In genomic region chr3:42729404-42730145, GRCh38 we compare ENCODE assay signal across 28 cellular contexts. TPM values are rescaled to one million over a fixed set of nuclear protein-coding genes. Genes with fewer than 3 reads are reported as not detected.
DNase-seq lines count a peak whose midpoint lies in the region; ATAC-seq and TF ChIP-seq lines count a peak whose summit lies in the region.
"Had no signal": no experiment of that assay in that cellular context is flagged by ENCODE, and none has a peak within 500 bp of the region (broad histone marks: within the 10 kb centered on the region; RNA-seq: fewer than 3 reads in every experiment).

No MANE protein-coding gene starts in this region.

- H3K4me3 ChIP-seq in parathyroid adenoma (ENCODE audit: low read depth, low read length) (no peak overlapping the region), upper lobe of right lung (no peak overlapping the region)
- H3K4me3 ChIP-seq: esophagus muscularis mucosa, pancreas, skin epidermis had no signal

- ATAC-seq in Right ventricle myocardium superior (ENCODE audit: poor library complexity) (peak; percentile 91), upper lobe of right lung (no peak)
- ATAC-seq: activated CD4-positive, alpha-beta T cell treated with anti-CD3 and anti-CD28 coated beads for 36 hours; left colon; PC-3; stimulated activated effector memory CD8-positive, alpha-beta T cell treated with anti-CD3 and anti-CD28 coated beads, Interleukin-12 subunit alpha, Interleukin-12 subunit beta, amount 100 ng/mL, for 72 hours had no signal

- H3K27ac Mint-ChIP-seq in activated T-helper 2 cell treated with anti-CD3 and anti-CD28 coated beads, Interferon-gamma antibody, Interleukin-2, Interleukin-4, amounts not matched to agents 10 μg/mL and 5 μg/mL and 100 μg/mL, durations not matched to agents 14 hours and 24 hours and 36 hours = no peak overlapping the region
- H3K27ac Mint-ChIP-seq in T-helper 2 cell treated with Interferon-gamma antibody and Interleukin-4, amounts not matched to agents 5 μg/mL and 100 μg/mL, for 36 hours = no peak overlapping the region
- H3K27ac Mint-ChIP-seq: activated CD4-positive, alpha-beta T cell treated with anti-CD3 and anti-CD28 coated beads for 36 hours; activated naive CD8-positive, alpha-beta T cell; mesothelial cell of epicardium; nephron; stimulated activated effector memory CD8-positive, alpha-beta T cell treated with anti-CD3 and anti-CD28 coated beads, Interleukin-12 subunit alpha, Interleukin-12 subunit beta, amount 100 ng/mL, for 72 hours had no signal

- peak overlapping the region; percentile 78 for H3K27ac ChIP-seq in parathyroid adenoma
- H3K27ac ChIP-seq in upper lobe of right lung = no peak overlapping the region
- H3K27ac ChIP-seq: esophagus muscularis mucosa, pancreas had no signal

- H3K4me2 ChIP-seq in parathyroid adenoma (ENCODE audit: low read length) = peak overlapping the region; percentile 26

- H3K4me1 Mint-ChIP-seq in activated T-helper 2 cell treated with anti-CD3 and anti-CD28 coated beads, Interferon-gamma antibody, Interleukin-2, Interleukin-4, amounts not matched to agents 10 μg/mL and 5 μg/mL and 100 μg/mL, durations not matched to agents 14 hours and 24 hours and 36 hours (ENCODE audit: low read depth) = no peaks in the 10 kb centered on the region
- H3K4me1 Mint-ChIP-seq in T-helper 2 cell treated with Interferon-gamma antibody and Interleukin-4, amounts not matched to agents 5 μg/mL and 100 μg/mL, for 36 hours (ENCODE audit: low read depth) = no peaks in the 10 kb centered on the region
- H3K4me1 Mint-ChIP-seq: activated CD4-positive, alpha-beta T cell treated with anti-CD3 and anti-CD28 coated beads for 36 hours; mesothelial cell of epicardium; stimulated activated effector memory CD8-positive, alpha-beta T cell treated with anti-CD3 and anti-CD28 coated beads, Interleukin-12 subunit alpha, Interleukin-12 subunit beta, amount 100 ng/mL, for 72 hours had no signal

- intact Hi-C loops in Right ventricle myocardium superior (cut with DNase I) = no loop called here
- intact Hi-C loops in upper lobe of right lung (cut with DNase I) = no loop called here
- intact Hi-C loops in activated T-helper 2 cell treated with anti-CD3 and anti-CD28 coated beads, Interferon-gamma antibody, Interleukin-2, Interleukin-4, amounts not matched to agents 10 μg/mL and 5 μg/mL and 100 μg/mL, durations not matched to agents 14 hours and 24 hours and 36 hours (cut with micrococcal nuclease) = no loop called here

- H3K36me3 Mint-ChIP-seq in activated T-helper 2 cell treated with anti-CD3 and anti-CD28 coated beads, Interferon-gamma antibody, Interleukin-2, Interleukin-4, amounts not matched to agents 10 μg/mL and 5 μg/mL and 100 μg/mL, durations not matched to agents 14 hours and 24 hours and 36 hours (ENCODE audit: low read depth) = no peaks in the 10 kb centered on the region
- no peaks in the 10 kb centered on the region for H3K36me3 Mint-ChIP-seq in T-helper 2 cell treated with Interferon-gamma antibody and Interleukin-4, amounts not matched to agents 5 μg/mL and 100 μg/mL, for 36 hours (ENCODE audit: low read depth)
- H3K36me3 Mint-ChIP-seq: activated naive CD8-positive, alpha-beta T cell; mesothelial cell of epicardium; stimulated activated effector memory CD8-positive, alpha-beta T cell treated with anti-CD3 and anti-CD28 coated beads, Interleukin-12 subunit alpha, Interleukin-12 subunit beta, amount 100 ng/mL, for 72 hours had no signal

- H3K27me3 Mint-ChIP-seq in activated T-helper 2 cell treated with anti-CD3 and anti-CD28 coated beads, Interferon-gamma antibody, Interleukin-2, Interleukin-4, amounts not matched to agents 10 μg/mL and 5 μg/mL and 100 μg/mL, durations not matched to agents 14 hours and 24 hours and 36 hours (ENCODE audit: low read depth) = peaks cover 11% of the 10 kb centered on the region
- peaks cover 15% of the 10 kb centered on the region for H3K27me3 Mint-ChIP-seq in T-helper 2 cell treated with Interferon-gamma antibody and Interleukin-4, amounts not matched to agents 5 μg/mL and 100 μg/mL, for 36 hours (ENCODE audit: low read depth)
- H3K27me3 Mint-ChIP-seq: activated CD4-positive, alpha-beta T cell treated with anti-CD3 and anti-CD28 coated beads for 36 hours; activated naive CD8-positive, alpha-beta T cell had no signal

- H3K79me2 ChIP-seq in parathyroid adenoma = no peaks in the 10 kb centered on the region

- H3K9me3 ChIP-seq in parathyroid adenoma (ENCODE audit: control insufficient read depth, low read length) (no peaks in the 10 kb centered on the region), upper lobe of right lung (no peaks in the 10 kb centered on the region)
- H3K9me3 ChIP-seq: esophagus muscularis mucosa, pancreas had no signal

- H3K4me1 ChIP-seq in parathyroid adenoma = peaks cover 34% of the 10 kb centered on the region
- no peaks in the 10 kb centered on the region for H3K4me1 ChIP-seq in upper lobe of right lung
- H3K4me1 ChIP-seq: pancreas had no signal

- no peaks in the 10 kb centered on the region for H3K9me3 Mint-ChIP-seq in activated T-helper 2 cell treated with anti-CD3 and anti-CD28 coated beads, Interferon-gamma antibody, Interleukin-2, Interleukin-4, amounts not matched to agents 10 μg/mL and 5 μg/mL and 100 μg/mL, durations not matched to agents 14 hours and 24 hours and 36 hours
- H3K9me3 Mint-ChIP-seq in T-helper 2 cell treated with Interferon-gamma antibody and Interleukin-4, amounts not matched to agents 5 μg/mL and 100 μg/mL, for 36 hours = no peaks in the 10 kb centered on the region
- H3K9me3 Mint-ChIP-seq: mesothelial cell of epicardium; nephron; stimulated activated effector memory CD8-positive, alpha-beta T cell treated with anti-CD3 and anti-CD28 coated beads, Interleukin-12 subunit alpha, Interleukin-12 subunit beta, amount 100 ng/mL, for 72 hours had no signal

- H3K9ac ChIP-seq in parathyroid adenoma = no peak overlapping the region

- H3K36me3 ChIP-seq in parathyroid adenoma (ENCODE audit: control insufficient read depth, insufficient read depth, low read length) (no peaks in the 10 kb centered on the region), upper lobe of right lung (no peaks in the 10 kb centered on the region)
- H3K36me3 ChIP-seq: esophagus muscularis mucosa, pancreas had no signal

- TF ChIP-seq CTCF in parathyroid adenoma (IDR thresholded peaks at IDR 0.05) (no peak), upper lobe of right lung (IDR thresholded peaks at IDR 0.05) (no peak)

- DNase-seq in activated CD8-positive, alpha-beta memory T cell treated with anti-CD3 and anti-CD28 coated beads, Interleukin-2, amount 50 U/mL, for 48 hours = peak; percentile 20
- no peak for DNase-seq in activated CD8-positive, alpha-beta memory T cell treated with anti-CD3 and anti-CD28 coated beads, Interleukin-2, amount 50 U/mL, for 4 hours
- DNase-seq in Right ventricle myocardium superior = no peak
- peak; percentile 30 for DNase-seq in upper lobe of right lung
- DNase-seq in activated T-helper 2 cell treated with anti-CD3 and anti-CD28 coated beads, Interferon-gamma antibody, Interleukin-2, Interleukin-4, amounts not matched to agents 10 μg/mL and 5 μg/mL and 100 μg/mL, durations not matched to agents 14 hours and 24 hours and 36 hours (ENCODE audit: low spot score) = no peak
- DNase-seq in T-helper 2 cell treated with Interferon-gamma antibody and Interleukin-4, amounts not matched to agents 5 μg/mL and 100 μg/mL, for 36 hours (ENCODE audit: low spot score) = no peak
- DNase-seq in activated T-cell treated with anti-CD3 and anti-CD28 coated beads for 4 hours = no peak
- DNase-seq: activated CD4-positive, alpha-beta T cell treated with anti-CD3 and anti-CD28 coated beads for 36 hours; AML-193; left colon; NCI-H1092 treated with DMSO at 0.1 percent for 48 hours; NCI-H2029; NCI-H226; PC-3; stimulated activated CD4-positive, alpha-beta T cell treated with anti-CD3 and anti-CD28 coated beads, Interleukin-1b, Interleukin-23, amount 100 ng/mL, for 48 hours; T-helper 1 cell had no signal

- H2AFZ ChIP-seq in parathyroid adenoma = peak overlapping the region; percentile 44

- H3K4me3 Mint-ChIP-seq in activated T-helper 2 cell treated with anti-CD3 and anti-CD28 coated beads, Interferon-gamma antibody, Interleukin-2, Interleukin-4, amounts not matched to agents 10 μg/mL and 5 μg/mL and 100 μg/mL, durations not matched to agents 14 hours and 24 hours and 36 hours (ENCODE audit: low read depth) = no peak overlapping the region
- H3K4me3 Mint-ChIP-seq in T-helper 2 cell treated with Interferon-gamma antibody and Interleukin-4, amounts not matched to agents 5 μg/mL and 100 μg/mL, for 36 hours = no peak overlapping the region
- H3K4me3 Mint-ChIP-seq: activated CD4-positive, alpha-beta T cell treated with anti-CD3 and anti-CD28 coated beads for 36 hours; activated naive CD8-positive, alpha-beta T cell; mesothelial cell of epicardium; nephron; stimulated activated effector memory CD8-positive, alpha-beta T cell treated with anti-CD3 and anti-CD28 coated beads, Interleukin-12 subunit alpha, Interleukin-12 subunit beta, amount 100 ng/mL, for 72 hours had no signal

- no peaks in the 10 kb centered on the region for H3K27me3 ChIP-seq in parathyroid adenoma (ENCODE audit: control insufficient read depth, insufficient read depth, low read length)
- H3K27me3 ChIP-seq in upper lobe of right lung = no peaks in the 10 kb centered on the region
- H3K27me3 ChIP-seq: esophagus muscularis mucosa, pancreas had no signal

RNA-seq across cellular contexts. Expression of gene HHATL, which starts 27.0 kb away (rescaled TPM):
- total RNA-seq in Right ventricle myocardium superior (486 TPM), upper lobe of right lung (not detected)
- total RNA-seq in activated T-helper 2 cell treated with anti-CD3 and anti-CD28 coated beads, Interferon-gamma antibody, Interleukin-2, Interleukin-4, amounts not matched to agents 10 μg/mL and 5 μg/mL and 100 μg/mL, durations not matched to agents 14 hours and 24 hours and 36 hours = not detected in 2 replicates
- total RNA-seq: A172; activated CD4-positive, alpha-beta T cell treated with anti-CD3 and anti-CD28 coated beads for 36 hours; activated CD8-positive, alpha-beta memory T cell treated with anti-CD3 and anti-CD28 coated beads for 36 hours; chondrocyte; glomerular endothelial cell; mesothelial cell of epicardium; PC-3 had no signal

RNA-seq across cellular contexts. Expression of gene CCDC13, which starts 43.5 kb away (rescaled TPM):
- 0.24 TPM for total RNA-seq in Right ventricle myocardium superior
- total RNA-seq in upper lobe of right lung = 0.87 TPM
- total RNA-seq in activated T-helper 2 cell treated with anti-CD3 and anti-CD28 coated beads, Interferon-gamma antibody, Interleukin-2, Interleukin-4, amounts not matched to agents 10 μg/mL and 5 μg/mL and 100 μg/mL, durations not matched to agents 14 hours and 24 hours and 36 hours = 0.44 TPM in 1 of 2 replicates, not detected in the other
- total RNA-seq: A172 had no signal

RNA-seq across cellular contexts. Expression of gene KLHL40, which starts 44.2 kb away (rescaled TPM):
- total RNA-seq in Right ventricle myocardium superior = 0.11 TPM
- total RNA-seq in upper lobe of right lung = not detected
- total RNA-seq in activated T-helper 2 cell treated with anti-CD3 and anti-CD28 coated beads, Interferon-gamma antibody, Interleukin-2, Interleukin-4, amounts not matched to agents 10 μg/mL and 5 μg/mL and 100 μg/mL, durations not matched to agents 14 hours and 24 hours and 36 hours = not detected in 2 replicates
- total RNA-seq: A172; activated CD4-positive, alpha-beta T cell treated with anti-CD3 and anti-CD28 coated beads for 36 hours; activated CD8-positive, alpha-beta memory T cell treated with anti-CD3 and anti-CD28 coated beads for 36 hours; chondrocyte; glomerular endothelial cell; left colon; mesothelial cell of epicardium; pancreas; PC-3 had no signal

Comparison
In these comparisons a context has a peak if more than half of its experiments do, and no peak if none do; other contexts are left out.
1. DNase-seq: peak in activated CD8-positive, alpha-beta memory T cell treated with anti-CD3 and anti-CD28 coated beads, Interleukin-2, amount 50 U/mL, for 48 hours (single experiment) and upper lobe of right lung (single experiment); none in activated CD8-positive, alpha-beta memory T cell treated with anti-CD3 and anti-CD28 coated beads, Interleukin-2, amount 50 U/mL, for 4 hours (single experiment), Right ventricle myocardium superior (single experiment), activated T-helper 2 cell treated with anti-CD3 and anti-CD28 coated beads, Interferon-gamma antibody, Interleukin-2, Interleukin-4, amounts not matched to agents 10 μg/mL and 5 μg/mL and 100 μg/mL, durations not matched to agents 14 hours and 24 hours and 36 hours (single experiment), T-helper 2 cell treated with Interferon-gamma antibody and Interleukin-4, amounts not matched to agents 5 μg/mL and 100 μg/mL, for 36 hours (single experiment) and activated T-cell treated with anti-CD3 and anti-CD28 coated beads for 4 hours (single experiment).
2. RNA of gene HHATL, which starts 27.0 kb away (total RNA-seq): 486 TPM in Right ventricle myocardium superior (single experiment); not detected in upper lobe of right lung (single experiment) and not detected in activated T-helper 2 cell treated with anti-CD3 and anti-CD28 coated beads, Interferon-gamma antibody, Interleukin-2, Interleukin-4, amounts not matched to agents 10 μg/mL and 5 μg/mL and 100 μg/mL, durations not matched to agents 14 hours and 24 hours and 36 hours; every median in the first group is over 100 times any median in the second.